In the genomic region with DNA sequence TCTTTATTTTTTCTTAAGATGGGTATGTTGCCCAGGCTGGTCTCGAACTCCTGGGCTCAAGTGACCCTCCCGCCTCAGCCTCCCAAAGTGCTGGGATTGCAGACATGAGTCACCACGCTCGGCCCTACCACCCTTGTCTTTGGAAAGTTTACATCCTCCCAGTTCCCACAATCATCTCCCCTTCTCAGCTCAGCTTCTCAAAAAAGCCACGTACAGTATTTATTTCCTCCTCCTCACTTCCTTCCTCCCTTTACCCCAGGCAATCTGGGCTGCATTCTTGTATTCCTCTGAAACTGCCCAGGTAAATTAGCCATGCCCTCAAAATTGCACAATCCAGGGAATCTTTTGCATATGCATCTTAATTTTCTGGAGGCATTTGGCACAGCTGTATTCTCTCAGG, we compare ENCODE assay signal across 12 cellular contexts. TPM values are rescaled to one million over a fixed set of nuclear protein-coding genes. Genes with fewer than 3 reads are reported as not detected.
DNase-seq lines count a peak whose midpoint lies in the region; ATAC-seq and TF ChIP-seq lines count a peak whose summit lies in the region.
"Had no signal": no experiment of that assay in that cellular context is flagged by ENCODE, and none has a peak within 500 bp of the region (broad histone marks: within the 10 kb centered on the region; RNA-seq: fewer than 3 reads in every experiment).

No MANE protein-coding gene starts in this region.

- intact Hi-C loops in activated CD8-positive, alpha-beta T cell treated with anti-CD3 and anti-CD28 coated beads for 36 hours (cut with micrococcal nuclease), result no loop called here

- H3K9me3 Mint-ChIP-seq in activated CD8-positive, alpha-beta T cell treated with anti-CD3 and anti-CD28 coated beads, Interleukin-2, amount 10 ng/mL, durations not matched to agents 7 days and 5 days (ENCODE audit: insufficient read depth), result no peaks in the 10 kb centered on the region
- no peaks in the 10 kb centered on the region for H3K9me3 Mint-ChIP-seq in activated CD8-positive, alpha-beta T cell treated with anti-CD3 and anti-CD28 coated beads for 36 hours
- H3K9me3 Mint-ChIP-seq in stimulated activated naive B cell treated with anti-CD40 and anti-IgM and Interleukin-4, amounts not matched to agents 10 μg/mL and 1 μg/mL and 100 μg/mL, for 72 hours, result no peaks in the 10 kb centered on the region

- no peak overlapping the region for H3K4me3 Mint-ChIP-seq in activated CD8-positive, alpha-beta T cell treated with anti-CD3 and anti-CD28 coated beads, Interleukin-2, amount 10 ng/mL, durations not matched to agents 7 days and 5 days
- no peak overlapping the region for H3K4me3 Mint-ChIP-seq in activated CD8-positive, alpha-beta T cell treated with anti-CD3 and anti-CD28 coated beads for 36 hours
- no peak overlapping the region for H3K4me3 Mint-ChIP-seq in stimulated activated naive B cell treated with anti-CD40 and anti-IgM and Interleukin-4, amounts not matched to agents 10 μg/mL and 1 μg/mL and 100 μg/mL, for 72 hours
- H3K4me3 Mint-ChIP-seq: activated naive CD8-positive, alpha-beta T cell had no signal

- H3K4me3 ChIP-seq in epithelial cell of proximal tubule (ENCODE audit: low read depth, low read length), result no peak overlapping the region

- no peaks in the 10 kb centered on the region for H3K36me3 Mint-ChIP-seq in activated CD8-positive, alpha-beta T cell treated with anti-CD3 and anti-CD28 coated beads, Interleukin-2, amount 10 ng/mL, durations not matched to agents 7 days and 5 days (ENCODE audit: low read depth)
- H3K36me3 Mint-ChIP-seq in activated CD8-positive, alpha-beta T cell treated with anti-CD3 and anti-CD28 coated beads for 36 hours (ENCODE audit: low read depth), result no peaks in the 10 kb centered on the region
- H3K36me3 Mint-ChIP-seq in stimulated activated naive B cell treated with anti-CD40 and anti-IgM and Interleukin-4, amounts not matched to agents 10 μg/mL and 1 μg/mL and 100 μg/mL, for 72 hours, result no peaks in the 10 kb centered on the region
- H3K36me3 Mint-ChIP-seq: activated naive CD8-positive, alpha-beta T cell had no signal

- no peak for TF ChIP-seq CTCF in activated CD8-positive, alpha-beta T cell treated with anti-CD3 and anti-CD28 coated beads for 36 hours (IDR thresholded peaks at IDR 0.05)
- TF ChIP-seq CTCF in epithelial cell of proximal tubule (conservative IDR thresholded peaks at IDR 0.05; ENCODE audit: low read depth, low read length), result no peak

- peak overlapping the region; percentile 9 for H3K27ac Mint-ChIP-seq in activated CD8-positive, alpha-beta T cell treated with anti-CD3 and anti-CD28 coated beads, Interleukin-2, amount 10 ng/mL, durations not matched to agents 7 days and 5 days
- no peak overlapping the region for H3K27ac Mint-ChIP-seq in activated CD8-positive, alpha-beta T cell treated with anti-CD3 and anti-CD28 coated beads for 36 hours
- H3K27ac Mint-ChIP-seq in stimulated activated naive B cell treated with anti-CD40 and anti-IgM and Interleukin-4, amounts not matched to agents 10 μg/mL and 1 μg/mL and 100 μg/mL, for 72 hours, result peak overlapping the region; percentile 7
- H3K27ac Mint-ChIP-seq: activated naive CD8-positive, alpha-beta T cell had no signal

- ATAC-seq in activated CD8-positive, alpha-beta T cell treated with anti-CD3 and anti-CD28 coated beads, Interleukin-2, amount 10 ng/mL, durations not matched to agents 7 days and 5 days, result no peak
- ATAC-seq in activated CD8-positive, alpha-beta T cell treated with anti-CD3 and anti-CD28 coated beads for 36 hours, result no peak
- peak in 1 of 2 donors; percentile 25 for ATAC-seq in stimulated activated naive B cell treated with anti-CD40 and anti-IgM and Interleukin-4, amounts not matched to agents 10 μg/mL and 1 μg/mL and 100 μg/mL, for 72 hours (replicated peaks)
- ATAC-seq in HG03460 (IDR thresholded peaks at IDR 0.05; ENCODE audit: unreplicated experiment), result no peak
- ATAC-seq: left ventricle myocardium superior had no signal

- H3K27me3 Mint-ChIP-seq in activated CD8-positive, alpha-beta T cell treated with anti-CD3 and anti-CD28 coated beads, Interleukin-2, amount 10 ng/mL, durations not matched to agents 7 days and 5 days (ENCODE audit: low read depth), result peaks cover 12% of the 10 kb centered on the region
- H3K27me3 Mint-ChIP-seq in activated CD8-positive, alpha-beta T cell treated with anti-CD3 and anti-CD28 coated beads for 36 hours, result no peaks in the 10 kb centered on the region
- H3K27me3 Mint-ChIP-seq in stimulated activated naive B cell treated with anti-CD40 and anti-IgM and Interleukin-4, amounts not matched to agents 10 μg/mL and 1 μg/mL and 100 μg/mL, for 72 hours, result no peaks in the 10 kb centered on the region
- H3K27me3 Mint-ChIP-seq: activated naive CD8-positive, alpha-beta T cell had no signal

- no peak for DNase-seq in activated CD8-positive, alpha-beta T cell treated with anti-CD3 and anti-CD28 coated beads, Interleukin-2, amount 10 ng/mL, durations not matched to agents 7 days and 5 days
- DNase-seq in activated CD8-positive, alpha-beta T cell treated with anti-CD3 and anti-CD28 coated beads for 36 hours, result no peak
- DNase-seq in NOMO-1 treated with DMSO at 0.1 percent for 48 hours (lab: John Stamatoyannopoulos, UW; ENCODE audit: unreplicated experiment) (peak; percentile 59), epithelial cell of proximal tubule (ENCODE audit: low read depth) (peak; percentile 2), NCI-H187 (lab: John Stamatoyannopoulos, UW) (no peak), SW 1271 (lab: John Stamatoyannopoulos, UW) (no peak)
- no peak for DNase-seq in stimulated activated naive B cell treated with anti-CD40 and anti-IgM and Interleukin-4, amounts not matched to agents 10 μg/mL and 1 μg/mL and 100 μg/mL, for 72 hours
- DNase-seq: left ventricle myocardium superior, NCI-H1092, NCI-H69 had no signal

- POLR2A ChIA-PET in activated CD8-positive, alpha-beta T cell treated with anti-CD3 and anti-CD28 coated beads, Interleukin-2, amount 10 ng/mL, durations not matched to agents 7 days and 5 days (lab: Charles Lee), result no interaction called here
- POLR2A ChIA-PET in activated CD8-positive, alpha-beta T cell treated with anti-CD3 and anti-CD28 coated beads for 36 hours (lab: Charles Lee), result no interaction called here

- peaks cover 18% of the 10 kb centered on the region for H3K4me1 Mint-ChIP-seq in activated CD8-positive, alpha-beta T cell treated with anti-CD3 and anti-CD28 coated beads, Interleukin-2, amount 10 ng/mL, durations not matched to agents 7 days and 5 days (ENCODE audit: low read depth)
- H3K4me1 Mint-ChIP-seq in activated CD8-positive, alpha-beta T cell treated with anti-CD3 and anti-CD28 coated beads for 36 hours (ENCODE audit: low read depth), result peaks cover 12% of the 10 kb centered on the region
- peaks cover 22 to 41% of the 10 kb centered on the region in 2 donors for H3K4me1 Mint-ChIP-seq in stimulated activated naive B cell treated with anti-CD40 and anti-IgM and Interleukin-4, amounts not matched to agents 10 μg/mL and 1 μg/mL and 100 μg/mL, for 72 hours

- CTCF ChIA-PET in activated CD8-positive, alpha-beta T cell treated with anti-CD3 and anti-CD28 coated beads, Interleukin-2, amount 10 ng/mL, durations not matched to agents 7 days and 5 days (lab: Charles Lee), result no interaction called here
- CTCF ChIA-PET in activated CD8-positive, alpha-beta T cell treated with anti-CD3 and anti-CD28 coated beads for 36 hours (lab: Charles Lee), result interaction anchor here (1.3 kb wide), 1 partner anchor 92 kb away, joined by 5 read pairs; no protein-coding TSS in a partner anchor

RNA-seq across cellular contexts. Expression of a gene that starts 7.4 kb away (rescaled TPM):
- total RNA-seq in activated CD8-positive, alpha-beta T cell treated with anti-CD3 and anti-CD28 coated beads, Interleukin-2, amount 10 ng/mL, durations not matched to agents 7 days and 5 days, result 10 to 100 TPM; 14.7 to 16.7 TPM
- total RNA-seq in activated CD8-positive, alpha-beta T cell treated with anti-CD3 and anti-CD28 coated beads for 36 hours, result 10 to 100 TPM; 16.0 to 16.2 TPM
- total RNA-seq in epithelial cell of proximal tubule, result 5.3 and 9.3 TPM in 2 replicates

Comparison
In these comparisons a context has a peak if more than half of its experiments do, and no peak if none do; other contexts are left out.
1. DNase-seq: peak in NOMO-1 treated with DMSO at 0.1 percent for 48 hours (single experiment) and epithelial cell of proximal tubule (single experiment); none in activated CD8-positive, alpha-beta T cell treated with anti-CD3 and anti-CD28 coated beads, Interleukin-2, amount 10 ng/mL, durations not matched to agents 7 days and 5 days (single experiment), activated CD8-positive, alpha-beta T cell treated with anti-CD3 and anti-CD28 coated beads for 36 hours (single experiment), stimulated activated naive B cell treated with anti-CD40 and anti-IgM and Interleukin-4, amounts not matched to agents 10 μg/mL and 1 μg/mL and 100 μg/mL, for 72 hours (single experiment), NCI-H187 (0 of 2) and SW 1271 (0 of 2).